2 cellular contexts compared by ENCODE assay signal in genomic region chr9:34876096-34876495, GRCh38.
TF ChIP-seq lines count a peak whose summit lies in the region.

No MANE protein-coding gene starts in this region.

TF ChIP-seq in GM23338, 12 proteins besides CTCF, POLR2A, EP300 and RAD21 (continued from another document):
- TF ChIP-seq REST (IDR thresholded peaks at IDR 0.05; ENCODE audit: unreplicated experiment) (no peak), EZH2 (IDR thresholded peaks at IDR 0.05; ENCODE audit: low read depth, unreplicated experiment) (no peak), POLR2AphosphoS5 (IDR thresholded peaks at IDR 0.05; ENCODE audit: low read depth) (no peak), STAT1 (IDR thresholded peaks at IDR 0.05; ENCODE audit: unreplicated experiment) (no peak), NANOG (IDR thresholded peaks at IDR 0.05; ENCODE audit: borderline replicate concordance) (no peak), ZNF462 (CRISPR knock-in tag; IDR thresholded peaks at IDR 0.05) (no peak)

TF ChIP-seq in K562, 482 proteins besides CTCF, POLR2A, EP300 and RAD21 (continued from another document):
- TF ChIP-seq TAF7 (tag; IDR thresholded peaks at IDR 0.05) (no peak), E2F1 (CRISPR knock-in tag; IDR thresholded peaks at IDR 0.05) (no peak), NBN (IDR thresholded peaks at IDR 0.05; ENCODE audit: low read depth) (no peak), ZNF134 (CRISPR knock-in tag; conservative IDR thresholded peaks at IDR 0.05) (no peak), RERE (CRISPR knock-in tag; IDR thresholded peaks at IDR 0.05; ENCODE audit: borderline replicate concordance) (no peak), C11orf30 (IDR thresholded peaks at IDR 0.05; ENCODE audit: low read depth) (peak; percentile 62), MAFG (tag; conservative IDR thresholded peaks at IDR 0.05) (peak; percentile 78), MLX (CRISPR knock-in tag; conservative IDR thresholded peaks at IDR 0.05) (no peak), ZNF589 (CRISPR knock-in tag; IDR thresholded peaks at IDR 0.05; ENCODE audit: low read depth) (no peak), PURB (CRISPR knock-in tag; IDR thresholded peaks at IDR 0.05; ENCODE audit: low read depth) (no peak)
